In genomic region chr6:89034586-89035251, GRCh38 we compare ENCODE assay signal across 8 cellular contexts. TPM values are rescaled to one million over a fixed set of nuclear protein-coding genes. Genes with fewer than 3 reads are reported as not detected.
DNase-seq lines count a peak whose midpoint lies in the region; ATAC-seq, FAIRE-seq and TF ChIP-seq lines count a peak whose summit lies in the region.

No MANE protein-coding gene starts in this region.

- RAD21 ChIA-PET in GM12878 (lab: Charles Lee; ENCODE audit: unreplicated experiment): no interaction called here

- no peak for TF ChIP-seq EP300 in GM12878 (IDR thresholded peaks at IDR 0.05; ENCODE audit: borderline replicate concordance in 1 of 2, control insufficient read depth in 1 of 2, low read depth in 2 of 2, low read length in 2 of 2)

- CTCF ChIA-PET in GM12878 (lab: Yijun Ruan, JAX): interaction anchor here (1.0 kb wide), 1 partner anchor 15 kb away, joined by 3 read pairs; no protein-coding TSS in a partner anchor

- intact Hi-C loops in GM12878 (cut with micrococcal nuclease; ENCODE audit: unreplicated experiment): no loop called here
- intact Hi-C loops in left lung (cut with DNase I): no loop called here
- intact Hi-C loops in thyroid gland (cut with DNase I): no loop called here

- peak; percentile 41 for FAIRE-seq in GM12878 (lab: Jason Lieb, UNC)

- H3K4me1 ChIP-seq in GM12878 (ENCODE audit: control insufficient read depth, insufficient read depth, low read length) (no peaks in the 10 kb centered on the region), left lung (peaks cover 11 to 49% of the 10 kb centered on the region in 2 donors), thyroid gland (peaks cover 0 to 17% of the 10 kb centered on the region in 2 donors)

- TF ChIP-seq CTCF in GM12878 (IDR thresholded peaks at IDR 0.05 in 2 of 3, conservative IDR thresholded peaks at IDR 0.05 in 1 of 3; ENCODE audit: control insufficient read depth in 2 of 3, extremely low read depth in 1 of 3, insufficient read depth in 1 of 3, low read depth in 3 of 3, low read length in 3 of 3) (no peak), left lung (IDR thresholded peaks at IDR 0.05) (no peak), thyroid gland (IDR thresholded peaks at IDR 0.05) (no peak)

- POLR2A ChIA-PET in GM12878 (lab: Charles Lee): no interaction called here

- TF ChIP-seq POLR2A in GM12878 (IDR thresholded peaks at IDR 0.05; ENCODE audit: low read depth, low read length) (no peak), thyroid gland (IDR thresholded peaks at IDR 0.05) (no peak)

- 42% methylated on average over 7 of the region's 7 CpGs for WGBS in GM12878 (ENCODE audit: insufficient coverage, insufficient replicate concordance, low lambda C conversion rate, missing lambda C conversion rate)
- 69 to 71% methylated on average over 7 of the region's 7 CpGs for WGBS in thyroid gland, 2 donors

- H3K27ac ChIP-seq in GM12878 (ENCODE audit: control insufficient read depth, insufficient read depth): no peak overlapping the region
- peak overlapping the region; percentile 83 to 91 for H3K27ac ChIP-seq in left lung
- H3K27ac ChIP-seq in thyroid gland: peak overlapping the region in 2 of 3 donors; percentile 8 to 22

- SMC1A ChIA-PET in GM12878 (lab: Charles Lee; ENCODE audit: uncharacterized antibody, unreplicated experiment): no interaction called here

- DNase-seq in LHCN-M2 (ENCODE audit: low read depth): peak; percentile 84
- DNase-seq in GM12878 (ENCODE audit: low read depth, low spot score): no peak
- DNase-seq in left lung: peak in 1 of 2 donors; percentile 50
- no peak for DNase-seq in thyroid gland
- DNase-seq in stimulated activated CD4-positive, alpha-beta T cell treated with anti-CD3 and anti-CD28 coated beads, Interleukin-2, amount 100 ng/mL, for 24 hours: no peak
- no peak for DNase-seq in DMS53 (lab: John Stamatoyannopoulos, UW)

- BruUV-seq in GM12878 (replicated peaks; lab: Mats Ljungman, UMichigan): no TSS peak

- H3K4me3 ChIP-seq in GM12878: no peak overlapping the region
- H3K4me3 ChIP-seq in left lung: no peak overlapping the region
- H3K4me3 ChIP-seq in thyroid gland (replicated peaks in 1 of 3): no peak overlapping the region

- H3K9ac ChIP-seq in GM12878 (ENCODE audit: control insufficient read depth, insufficient read depth, low read length): no peak overlapping the region

- H3K79me2 ChIP-seq in GM12878 (ENCODE audit: control insufficient read depth, insufficient read depth, low read length): no peaks in the 10 kb centered on the region

- H3K36me3 ChIP-seq in GM12878 (ENCODE audit: control insufficient read depth in 2 of 2, insufficient read depth in 2 of 2, low read length in 1 of 2) (no peaks in the 10 kb centered on the region), left lung (no peaks in the 10 kb centered on the region), thyroid gland (no peaks in the 10 kb centered on the region)

- in situ Hi-C loops in GM12878 (cut with MboI): no loop called here

- no peak for ATAC-seq in GM12878
- ATAC-seq in left lung: peak; percentile 50
- ATAC-seq in GM19467 (IDR thresholded peaks at IDR 0.05; ENCODE audit: unreplicated experiment): no peak
- ATAC-seq in HG02798 (IDR thresholded peaks at IDR 0.05; ENCODE audit: poor library complexity, unreplicated experiment): no peak

- H3K4me2 ChIP-seq in GM12878 (ENCODE audit: control insufficient read depth, insufficient read depth): no peak overlapping the region

- TF ChIP-seq RAD21 in GM12878 (IDR thresholded peaks at IDR 0.05; ENCODE audit: insufficient read depth, low read depth, low read length): no peak

- H3K9me3 ChIP-seq in GM12878 (replicated peaks; ENCODE audit: control insufficient read depth, insufficient read depth, low read length) (peaks cover 1% of the 10 kb centered on the region; the same call in 1 of the 3 replicates), left lung (peaks cover 0 to 13% of the 10 kb centered on the region in 2 donors), thyroid gland (no peaks in the 10 kb centered on the region)

- no peak overlapping the region for H2AFZ ChIP-seq in GM12878 (ENCODE audit: control insufficient read depth, low read depth, low read length)

- no peaks in the 10 kb centered on the region for H4K20me1 ChIP-seq in GM12878 (ENCODE audit: control insufficient read depth, insufficient read depth)

- H3K27me3 ChIP-seq in GM12878 (replicated peaks in 1 of 2; ENCODE audit: control insufficient read depth in 2 of 2, insufficient read depth in 2 of 2, low read length in 1 of 2): no peaks in the 10 kb centered on the region
- no peaks in the 10 kb centered on the region for H3K27me3 ChIP-seq in left lung
- H3K27me3 ChIP-seq in thyroid gland: no peaks in the 10 kb centered on the region

TF ChIP-seq in GM12878, 131 proteins besides CTCF, POLR2A, EP300 and RAD21 (continues in another document):
- TF ChIP-seq, protein P1, sequence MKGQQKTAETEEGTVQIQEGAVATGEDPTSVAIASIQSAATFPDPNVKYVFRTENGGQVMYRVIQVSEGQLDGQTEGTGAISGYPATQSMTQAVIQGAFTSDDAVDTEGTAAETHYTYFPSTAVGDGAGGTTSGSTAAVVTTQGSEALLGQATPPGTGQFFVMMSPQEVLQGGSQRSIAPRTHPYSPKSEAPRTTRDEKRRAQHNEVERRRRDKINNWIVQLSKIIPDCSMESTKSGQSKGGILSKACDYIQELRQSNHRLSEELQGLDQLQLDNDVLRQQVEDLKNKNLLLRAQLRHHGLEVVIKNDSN (IDR thresholded peaks at IDR 0.05; ENCODE audit: borderline replicate concordance, extremely low read length, insufficient read depth, low read depth, low read length): no peak
- TF ChIP-seq SREBF1 (IDR thresholded peaks at IDR 0.05; ENCODE audit: low read length) (no peak), ELK1 (IDR thresholded peaks at IDR 0.05; ENCODE audit: low read depth, low read length) (no peak), PKNOX1 (IDR thresholded peaks at IDR 0.05) (no peak), NRF1 (conservative IDR thresholded peaks at IDR 0.05; ENCODE audit: low read depth, low read length) (no peak), IRF5 (IDR thresholded peaks at IDR 0.05; ENCODE audit: borderline replicate concordance) (no peak), KLF5 (IDR thresholded peaks at IDR 0.05; ENCODE audit: partially characterized antibody) (no peak), KDM1A (IDR thresholded peaks at IDR 0.05; ENCODE audit: borderline replicate concordance) (no peak), ZNF384 (IDR thresholded peaks at IDR 0.05; ENCODE audit: borderline replicate concordance, low read depth, low read length) (no peak), MYB (IDR thresholded peaks at IDR 0.05; ENCODE audit: borderline replicate concordance, low read depth, low read length) (no peak), SPI1 (IDR thresholded peaks at IDR 0.05; ENCODE audit: borderline replicate concordance, insufficient read depth, low read depth, low read length) (no peak), FOS (IDR thresholded peaks at IDR 0.05; ENCODE audit: borderline replicate concordance, extremely low read depth, insufficient read length) (no peak)

RNA-seq across cellular contexts. Expression of gene PNRC1, which starts 45.8 kb away (rescaled TPM):
- 28.7 and 35.6 TPM in 2 replicates for total RNA-seq in LHCN-M2 (2014; rRNA removed)
- 23.4 TPM for polyA plus RNA-seq in LHCN-M2 (2012)
- 127 and 141 TPM in 2 replicates for total RNA-seq in GM12878 (2013; cell fraction: nucleolus; rRNA removed)
- total RNA-seq in GM12878 (2014; rRNA removed): 32.0 and 33.1 TPM in 2 replicates
- 42.9 and 43.3 TPM in 2 replicates for total RNA-seq in GM12878 (2014; rRNA removed; fragmentation: Illumina TruSeq; extraction: Trizol)
- 66.0 and 70.8 TPM in 2 replicates for total RNA-seq in GM12878 (2021)
- polyA plus RNA-seq in GM12878 (2011; ENCODE audit: low read depth): 21.7 TPM
- polyA plus RNA-seq in GM12878 (2011; rRNA removed): 34.3 and 50.5 TPM in 2 replicates
- polyA plus RNA-seq in GM12878 (2011; cell fraction: cytosol; rRNA removed): 11.3 and 16.3 TPM in 2 replicates
- polyA plus RNA-seq in GM12878 (2011; cell fraction: nucleus; rRNA removed): 40.5 and 44.6 TPM in 2 replicates
- polyA plus RNA-seq in GM12878 (2012): 67.7 and 97.5 TPM in 2 replicates
- polyA plus RNA-seq in GM12878 (2014; fragmentation: Illumina TruSeq; extraction: Trizol): 30.4 and 40.7 TPM in 2 replicates
- 1 to 10 TPM; 7.6 to 9.5 TPM for polyA plus RNA-seq in GM12878 (2014; fragmentation: Nextera tagmentation; extraction: Ambion mirVana)
- polyA plus RNA-seq in GM12878 (2014; rRNA removed): 14.7 and 15.7 TPM in 2 replicates
- polyA plus RNA-seq in GM12878 (2016; fragmentation: Nextera tagmentation; extraction: Ambion mirVana): 10 to 100 TPM; 46.7 to 47.5 TPM
- polyA minus RNA-seq in GM12878 (2011; rRNA and poly(A)+ RNA removed): 27.1 and 33.6 TPM in 2 replicates
- 37.6 and 44.5 TPM in 2 replicates for polyA minus RNA-seq in GM12878 (2011; cell fraction: cytosol; rRNA and poly(A)+ RNA removed)
- 39.5 and 55.2 TPM in 2 replicates for polyA minus RNA-seq in GM12878 (2011; cell fraction: nucleus; rRNA and poly(A)+ RNA removed)
- total RNA-seq in left lung: 100 to 1,000 TPM; 143 to 153 TPM
- total RNA-seq in thyroid gland: 100 to 1,000 TPM; 189 to 307 (median 245) TPM
